8 cellular contexts compared by ENCODE assay signal in the genomic region with DNA sequence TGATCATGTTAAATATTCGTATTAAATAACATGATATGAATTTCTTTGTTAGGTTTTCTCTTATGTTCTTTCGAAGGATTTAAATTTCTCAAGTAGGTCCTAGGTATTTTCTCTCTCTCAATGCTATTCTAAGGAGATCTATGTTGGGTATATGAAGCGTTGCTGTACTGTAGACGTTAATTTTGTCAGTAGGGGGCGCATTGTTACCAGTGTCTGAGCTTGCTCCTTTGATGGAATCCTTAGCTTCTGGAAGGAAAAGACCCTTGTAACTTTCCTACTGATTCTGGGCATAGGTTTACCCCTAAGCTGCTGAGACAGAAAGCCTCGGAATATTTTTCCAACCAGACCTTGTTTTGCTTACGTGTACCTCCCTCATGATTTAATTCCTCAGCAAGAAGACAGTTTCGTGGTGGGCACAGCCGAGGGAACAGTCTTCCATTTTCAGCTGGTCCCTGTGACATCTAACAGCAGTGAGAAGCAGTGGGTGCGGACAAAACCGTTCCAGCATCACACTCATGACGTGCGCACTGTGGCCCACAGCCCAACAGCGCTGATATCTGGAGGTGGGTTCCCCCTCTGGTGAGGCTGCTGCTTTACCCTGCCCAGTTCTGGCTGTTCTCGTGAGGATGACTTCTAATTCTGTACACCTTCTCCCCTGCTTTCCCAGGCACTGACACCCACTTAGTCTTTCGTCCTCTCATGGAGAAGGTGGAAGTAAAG. TPM values are rescaled to one million over a fixed set of nuclear protein-coding genes. Genes with fewer than 3 reads are reported as not detected.
DNase-seq lines count a peak whose midpoint lies in the region; ATAC-seq, FAIRE-seq and TF ChIP-seq lines count a peak whose summit lies in the region.

No MANE protein-coding gene starts in this region.

- CTCF ChIA-PET in BJ (lab: Yijun Ruan, JAX), result interaction anchor here (0.6 to 6.4 kb wide), 25 partner anchors 8 to 189 kb away, joined by 3 to 98 read pairs (median 4); partner anchors contain the start of genes CHTF8, COG8, PDF and UTP4
- CTCF ChIA-PET in naive thymus-derived CD4-positive, alpha-beta T cell (lab: Charles Lee), result interaction anchor here (0.6 to 6.9 kb wide), 11 partner anchors 38 to 271 kb away, joined by 3 to 131 read pairs (median 3); no protein-coding TSS in a partner anchor

- peak; percentile 84 for FAIRE-seq in GM19239 (lab: Jason Lieb, UNC)

- ATAC-seq in esophagus mucosa (peak; percentile 71), GM21576 (IDR thresholded peaks at IDR 0.05; ENCODE audit: unreplicated experiment) (no peak)
- peak; percentile 84 for ATAC-seq in naive thymus-derived CD4-positive, alpha-beta T cell

- H3K4me3 ChIP-seq in BJ (ENCODE audit: low read depth, low read length), result no peak overlapping the region
- no peak overlapping the region for H3K4me3 ChIP-seq in naive thymus-derived CD4-positive, alpha-beta T cell (ENCODE audit: low read length)
- no peak overlapping the region for H3K4me3 ChIP-seq in uterus

- no peak for TF ChIP-seq POLR2A in uterus (IDR thresholded peaks at IDR 0.05)

- no peak for DNase-seq in BJ (ENCODE audit: low read depth)
- DNase-seq in GM19239 (ENCODE audit: insufficient read length, low spot score), result peak; percentile 34
- peak; percentile 65 for DNase-seq in NCI-H460 (ENCODE audit: extremely low read depth, low read depth)
- DNase-seq in activated CD4-positive, alpha-beta T cell treated with anti-CD3 and anti-CD28 coated beads, Interleukin-2, amount 50 U/mL, for 4 hours, result peak; percentile 21 to 30
- peak in 7 of 9 donors; percentile 41 to 70 (median 63) for DNase-seq in naive thymus-derived CD4-positive, alpha-beta T cell
- DNase-seq in uterus, result peak; percentile 43 to 78

- H3K27me3 Mint-ChIP-seq in naive thymus-derived CD4-positive, alpha-beta T cell, result no peaks in the 10 kb centered on the region

- no peak overlapping the region for H3K4me3 Mint-ChIP-seq in naive thymus-derived CD4-positive, alpha-beta T cell

- peaks cover 11 to 38% (median 26%) of the 10 kb centered on the region in 5 donors for H3K36me3 Mint-ChIP-seq in naive thymus-derived CD4-positive, alpha-beta T cell

- H3K27me3 ChIP-seq in BJ (ENCODE audit: control insufficient read depth, insufficient read depth, low read length), result no peaks in the 10 kb centered on the region
- no peaks in the 10 kb centered on the region for H3K27me3 ChIP-seq in naive thymus-derived CD4-positive, alpha-beta T cell (ENCODE audit: control insufficient read depth in 2 of 2, insufficient read depth in 2 of 2, low read length in 2 of 2)
- no peaks in the 10 kb centered on the region for H3K27me3 ChIP-seq in uterus

- POLR2A ChIA-PET in BJ (lab: Charles Lee), result no interaction called here
- POLR2A ChIA-PET in naive thymus-derived CD4-positive, alpha-beta T cell (lab: Charles Lee), result interaction anchor here (1.0 kb wide), 1 partner anchor 135 kb away, joined by 3 read pairs; no protein-coding TSS in a partner anchor

- intact Hi-C loops in naive thymus-derived CD4-positive, alpha-beta T cell (cut with micrococcal nuclease), result loop anchor here (1.0 to 5.0 kb wide), 3 partner anchors 37 to 137 kb away; partner anchors contain the start of gene SNTB2 (in 1 of the 2)
- intact Hi-C loops in uterus (cut with DNase I; ENCODE audit: low total_unique reads), result loop anchor here (5.0 kb wide), 1 partner anchor 137 kb away; no protein-coding TSS in a partner anchor

- H3K4me1 ChIP-seq in naive thymus-derived CD4-positive, alpha-beta T cell (ENCODE audit: control insufficient read depth in 2 of 2, insufficient read depth in 2 of 2, low read length in 2 of 2), result no peaks in the 10 kb centered on the region
- no peaks in the 10 kb centered on the region for H3K4me1 ChIP-seq in uterus

- no peaks in the 10 kb centered on the region for H3K9me3 Mint-ChIP-seq in naive thymus-derived CD4-positive, alpha-beta T cell

- H3K27ac ChIP-seq in naive thymus-derived CD4-positive, alpha-beta T cell (ENCODE audit: low read depth, low read length), result no peak overlapping the region
- H3K27ac ChIP-seq in uterus, result peak overlapping the region in 1 of 2 donors; percentile 14

- H3K36me3 ChIP-seq in BJ (ENCODE audit: control insufficient read depth, insufficient read depth, low read length), result peaks cover 7% of the 10 kb centered on the region
- peaks cover 5 to 64% (median 15%) of the 10 kb centered on the region in 3 experiments for H3K36me3 ChIP-seq in naive thymus-derived CD4-positive, alpha-beta T cell (ENCODE audit: control insufficient read depth in 2 of 3, insufficient read depth in 3 of 3, low read length in 3 of 3)
- H3K36me3 ChIP-seq in uterus, result no peaks in the 10 kb centered on the region

- no peaks in the 10 kb centered on the region for H3K9me3 ChIP-seq in naive thymus-derived CD4-positive, alpha-beta T cell (ENCODE audit: control insufficient read depth in 2 of 3, low read length in 3 of 3)
- H3K9me3 ChIP-seq in uterus, result no peaks in the 10 kb centered on the region

- H3K27ac Mint-ChIP-seq in naive thymus-derived CD4-positive, alpha-beta T cell, result peak overlapping the region in 1 of 9 donors; percentile 2

- peaks cover 0 to 5% (median 3%) of the 10 kb centered on the region in 7 donors for H3K4me1 Mint-ChIP-seq in naive thymus-derived CD4-positive, alpha-beta T cell

- TF ChIP-seq CTCF in BJ (IDR thresholded peaks at IDR 0.05; ENCODE audit: insufficient read depth, low read depth, low read length), result peak; percentile 73
- TF ChIP-seq CTCF in uterus (IDR thresholded peaks at IDR 0.05), result peak; percentile 72 to 93 (median 85)

RNA-seq across cellular contexts. Expression of gene UTP4, which starts 17.9 kb away (rescaled TPM):
- 59.2 and 60.7 TPM in 2 replicates for polyA plus RNA-seq in BJ (2011; rRNA removed)
- polyA minus RNA-seq in BJ (2011; rRNA and poly(A)+ RNA removed), result 57.5 and 73.5 TPM in 2 replicates
- 18.4 and 21.4 TPM in 2 replicates for total RNA-seq in NCI-H460 (2014; rRNA removed; shearing (Covaris generic))
- polyA plus RNA-seq in NCI-H460 (2014; cell fraction: nucleus; rRNA removed), result 16.0 and 36.7 TPM in 2 replicates
- 30.2 TPM for total RNA-seq in esophagus mucosa
- 10 to 100 TPM; 31.9 to 56.5 (median 35.1) TPM for total RNA-seq in naive thymus-derived CD4-positive, alpha-beta T cell
- 10 to 100 TPM; 61.1 to 82.0 TPM for polyA plus RNA-seq in naive thymus-derived CD4-positive, alpha-beta T cell
- 10 to 100 TPM; 12.1 to 45.1 (median 31.4) TPM for total RNA-seq in uterus

RNA-seq across cellular contexts. Expression of gene CHTF8, which starts 17.9 kb away (rescaled TPM):
- polyA plus RNA-seq in BJ (2011; rRNA removed), result 128 and 161 TPM in 2 replicates
- polyA minus RNA-seq in BJ (2011; rRNA and poly(A)+ RNA removed), result 97.8 and 154 TPM in 2 replicates
- 47.6 and 53.4 TPM in 2 replicates for total RNA-seq in NCI-H460 (2014; rRNA removed; shearing (Covaris generic))
- 64.4 and 90.7 TPM in 2 replicates for polyA plus RNA-seq in NCI-H460 (2014; cell fraction: nucleus; rRNA removed)
- total RNA-seq in esophagus mucosa (89.6 TPM), uterus (100 to 1,000 TPM in 1 of 4 donors, 10 to 100 TPM in 3; 29.7 to 120 (median 65.3) TPM)
- total RNA-seq in naive thymus-derived CD4-positive, alpha-beta T cell, result 100 to 1,000 TPM in 3 of 5 experiments, 10 to 100 TPM in 2; 53.3 to 142 (median 133) TPM
- polyA plus RNA-seq in naive thymus-derived CD4-positive, alpha-beta T cell, result 100 to 1,000 TPM; 178 to 210 TPM

RNA-seq across cellular contexts. Expression of gene SNTB2, which starts 36.7 kb away (rescaled TPM):
- polyA plus RNA-seq in BJ (2011; rRNA removed), result 43.1 and 50.5 TPM in 2 replicates
- polyA minus RNA-seq in BJ (2011; rRNA and poly(A)+ RNA removed), result 47.4 and 51.0 TPM in 2 replicates
- 9.6 and 12.0 TPM in 2 replicates for total RNA-seq in NCI-H460 (2014; rRNA removed; shearing (Covaris generic))
- polyA plus RNA-seq in NCI-H460 (2014; cell fraction: nucleus; rRNA removed), result 9.6 and 12.6 TPM in 2 replicates
- total RNA-seq in esophagus mucosa (25.2 TPM), uterus (10 to 100 TPM; 28.2 to 88.0 (median 59.5) TPM)
- total RNA-seq in naive thymus-derived CD4-positive, alpha-beta T cell, result 10 to 100 TPM in 4 of 5 experiments, 1 to 10 TPM in 1; 9.7 to 16.4 (median 12.1) TPM
- polyA plus RNA-seq in naive thymus-derived CD4-positive, alpha-beta T cell, result 1 to 10 TPM; 3.0 to 6.2 TPM

RNA-seq across cellular contexts. Expression of gene HAS3, which starts 44.9 kb away (rescaled TPM):
- polyA plus RNA-seq in BJ (2011; rRNA removed), result 1.8 and 2.3 TPM in 2 replicates
- 1.3 and 1.9 TPM in 2 replicates for polyA minus RNA-seq in BJ (2011; rRNA and poly(A)+ RNA removed)
- not detected in 2 replicates for total RNA-seq in NCI-H460 (2014; rRNA removed; shearing (Covaris generic))
- polyA plus RNA-seq in NCI-H460 (2014; cell fraction: nucleus; rRNA removed), result 0.11 TPM in 1 of 2 replicates, not detected in the other
- 72.2 TPM for total RNA-seq in esophagus mucosa
- 1 to 10 TPM in 4 of 5 experiments, under 1 TPM in 1; 0.73 to 4.2 (median 2.9) TPM for total RNA-seq in naive thymus-derived CD4-positive, alpha-beta T cell
- polyA plus RNA-seq in naive thymus-derived CD4-positive, alpha-beta T cell, result under 1 TPM in 1 of 2 donors, not detected in 1; 0.24 TPM
- total RNA-seq in uterus, result 1 to 10 TPM in 3 of 4 donors, under 1 TPM in 1; under 0.01 to 2.6 (median 1.8) TPM
